In genomic region chr17:68089881-68090280, GRCh38 we compare ENCODE assay signal across 8 cellular contexts. TPM values are rescaled to one million over a fixed set of nuclear protein-coding genes. Genes with fewer than 3 reads are reported as not detected.
DNase-seq lines count a peak whose midpoint lies in the region; ATAC-seq and TF ChIP-seq lines count a peak whose summit lies in the region.

No MANE protein-coding gene starts in this region.

- no peak for TF ChIP-seq CTCF in GM10248 (IDR thresholded peaks at IDR 0.05; ENCODE audit: control extremely low read depth, extremely low read depth, low read depth, missing control alignments)
- no peak for TF ChIP-seq CTCF in uterus (IDR thresholded peaks at IDR 0.05)

- DNase-seq in GM10248 (ENCODE audit: extremely low spot score) (peak; percentile 31), mesenteric fat pad (ENCODE audit: low spot score) (peak; percentile 64), uterus (no peak), globus pallidus (ENCODE audit: low spot score) (no peak)
- DNase-seq in activated CD8-positive, alpha-beta T cell treated with anti-CD3 and anti-CD28 coated beads, Interleukin-2, amount 10 ng/mL, durations not matched to agents 7 days and 5 days: peak; percentile 32

- no peaks in the 10 kb centered on the region for H3K27me3 Mint-ChIP-seq in activated CD8-positive, alpha-beta T cell treated with anti-CD3 and anti-CD28 coated beads, Interleukin-2, amount 10 ng/mL, durations not matched to agents 7 days and 5 days (ENCODE audit: low read depth)

- H3K4me1 ChIP-seq in uterus: no peaks in the 10 kb centered on the region

- H3K36me3 ChIP-seq in uterus: no peaks in the 10 kb centered on the region

- H3K27ac ChIP-seq in uterus: no peak overlapping the region

- TF ChIP-seq POLR2A in uterus (IDR thresholded peaks at IDR 0.05): no peak

- H3K27me3 ChIP-seq in uterus: no peaks in the 10 kb centered on the region

- intact Hi-C loops in uterus (cut with DNase I; ENCODE audit: low total_unique reads): no loop called here

- no peak overlapping the region for H3K4me3 ChIP-seq in uterus

- POLR2A ChIA-PET in GM10248 (lab: Yijun Ruan, JAX): no interaction called here
- POLR2A ChIA-PET in activated CD8-positive, alpha-beta T cell treated with anti-CD3 and anti-CD28 coated beads, Interleukin-2, amount 10 ng/mL, durations not matched to agents 7 days and 5 days (lab: Charles Lee): no interaction called here

- H3K9me3 ChIP-seq in uterus: no peaks in the 10 kb centered on the region

- peaks cover 58% of the 10 kb centered on the region for H3K4me1 Mint-ChIP-seq in activated CD8-positive, alpha-beta T cell treated with anti-CD3 and anti-CD28 coated beads, Interleukin-2, amount 10 ng/mL, durations not matched to agents 7 days and 5 days (ENCODE audit: low read depth)

- CTCF ChIA-PET in GM10248 (lab: Yijun Ruan, JAX): no interaction called here
- CTCF ChIA-PET in activated CD8-positive, alpha-beta T cell treated with anti-CD3 and anti-CD28 coated beads, Interleukin-2, amount 10 ng/mL, durations not matched to agents 7 days and 5 days (lab: Charles Lee): interaction anchor here (1.7 kb wide), 1 partner anchor 111 kb away, joined by 6 read pairs; no protein-coding TSS in a partner anchor

- no peaks in the 10 kb centered on the region for H3K9me3 Mint-ChIP-seq in activated CD8-positive, alpha-beta T cell treated with anti-CD3 and anti-CD28 coated beads, Interleukin-2, amount 10 ng/mL, durations not matched to agents 7 days and 5 days (ENCODE audit: insufficient read depth)

- peak; percentile 55 for ATAC-seq in HG03565 (IDR thresholded peaks at IDR 0.05; ENCODE audit: unreplicated experiment)
- no peak for ATAC-seq in activated CD8-positive, alpha-beta T cell treated with anti-CD3 and anti-CD28 coated beads, Interleukin-2, amount 10 ng/mL, durations not matched to agents 7 days and 5 days
- ATAC-seq in GM18867 (IDR thresholded peaks at IDR 0.05; ENCODE audit: unreplicated experiment): no peak
- no peak for ATAC-seq in HG02571 (IDR thresholded peaks at IDR 0.05; ENCODE audit: unreplicated experiment)

- no peaks in the 10 kb centered on the region for H3K36me3 Mint-ChIP-seq in activated CD8-positive, alpha-beta T cell treated with anti-CD3 and anti-CD28 coated beads, Interleukin-2, amount 10 ng/mL, durations not matched to agents 7 days and 5 days (ENCODE audit: low read depth)

- H3K4me3 Mint-ChIP-seq in activated CD8-positive, alpha-beta T cell treated with anti-CD3 and anti-CD28 coated beads, Interleukin-2, amount 10 ng/mL, durations not matched to agents 7 days and 5 days: no peak overlapping the region

- H3K27ac Mint-ChIP-seq in activated CD8-positive, alpha-beta T cell treated with anti-CD3 and anti-CD28 coated beads, Interleukin-2, amount 10 ng/mL, durations not matched to agents 7 days and 5 days: no peak overlapping the region

RNA-seq across cellular contexts. Expression of gene KPNA2, which starts 54.3 kb away (rescaled TPM):
- total RNA-seq in activated CD8-positive, alpha-beta T cell treated with anti-CD3 and anti-CD28 coated beads, Interleukin-2, amount 10 ng/mL, durations not matched to agents 7 days and 5 days: 100 to 1,000 TPM; 288 to 292 TPM
- total RNA-seq in mesenteric fat pad (37.9 TPM), uterus (10 to 100 TPM in 3 of 4 donors, 1 to 10 TPM in 1; 7.1 to 68.9 (median 39.2) TPM)

Comparison
In these comparisons a context has a peak if more than half of its experiments do, and no peak if none do; other contexts are left out.
1. DNase-seq: peak in GM10248 (single experiment), activated CD8-positive, alpha-beta T cell treated with anti-CD3 and anti-CD28 coated beads, Interleukin-2, amount 10 ng/mL, durations not matched to agents 7 days and 5 days (single experiment) and mesenteric fat pad (single experiment); none in uterus (0 of 2) and globus pallidus (single experiment).